5 cellular contexts compared by ENCODE assay signal in genomic region chr2:82848285-82848684, GRCh38.
"Had no signal": no experiment of that assay in that cellular context is flagged by ENCODE, and none has a peak within 500 bp of the region (broad histone marks: within the 10 kb centered on the region; RNA-seq: fewer than 3 reads in every experiment).

No MANE protein-coding gene starts in this region.

- H3K36me3 Mint-ChIP-seq: IgD-negative memory B cell had no signal

- H3K27ac Mint-ChIP-seq: IgD-negative memory B cell had no signal

- H3K27me3 Mint-ChIP-seq: IgD-negative memory B cell had no signal

- DNase-seq: IMR-90, KBM-7 had no signal

- H3K27ac ChIP-seq: HL-60 had no signal

- H3K4me3 Mint-ChIP-seq: IgD-negative memory B cell had no signal

- H3K4me1 Mint-ChIP-seq: IgD-negative memory B cell had no signal

- H3K4me3 ChIP-seq: K562 had no signal
